Comparison of ENCODE assay signal across 1 cellular context in the genomic region with DNA sequence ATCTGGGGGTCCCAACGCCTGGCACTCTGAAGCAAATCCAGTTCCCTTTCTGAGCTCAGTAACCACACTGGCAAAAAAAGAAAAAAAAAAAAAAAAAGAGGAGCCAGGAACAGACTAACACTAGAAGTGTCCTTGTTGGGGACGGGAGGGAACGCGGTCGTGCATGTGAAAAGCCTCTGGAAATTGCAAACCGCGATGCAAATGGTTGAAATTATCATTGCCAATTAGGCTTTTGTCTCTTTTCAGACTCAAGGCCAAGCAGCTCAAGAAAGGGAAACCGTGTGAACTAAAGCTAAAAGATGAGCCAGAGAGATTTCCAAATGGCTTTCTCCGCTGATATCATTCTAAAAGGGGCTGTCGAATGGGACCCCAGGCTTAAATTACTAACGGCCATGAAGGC.
TF ChIP-seq lines count a peak whose summit lies in the region.

No MANE protein-coding gene starts in this region.

TF ChIP-seq in GM23338, 12 proteins besides CTCF, POLR2A, EP300 and RAD21:
- no peak for TF ChIP-seq EZH2 (IDR thresholded peaks at IDR 0.05; ENCODE audit: low read depth, unreplicated experiment)
- TF ChIP-seq POLR2AphosphoS5 (IDR thresholded peaks at IDR 0.05; ENCODE audit: low read depth): 0 out of 2 replicates have a peak, but pooled peaks have one; percentile 11
- no peak for TF ChIP-seq ETS1 (IDR thresholded peaks at IDR 0.05)
- no peak for TF ChIP-seq CREB1 (CRISPR knock-in tag; IDR thresholded peaks at IDR 0.05; ENCODE audit: low read depth)
- TF ChIP-seq EZH2phosphoT487 (IDR thresholded peaks at IDR 0.05; ENCODE audit: unreplicated experiment): no peak
- no peak for TF ChIP-seq ZNF331 (CRISPR knock-in tag; IDR thresholded peaks at IDR 0.05; ENCODE audit: low read depth)
- no peak for TF ChIP-seq ZNF462 (CRISPR knock-in tag; IDR thresholded peaks at IDR 0.05)
- TF ChIP-seq ZNF114 (CRISPR knock-in tag; IDR thresholded peaks at IDR 0.05): no peak
- TF ChIP-seq STAT1 (IDR thresholded peaks at IDR 0.05; ENCODE audit: unreplicated experiment): no peak
- TF ChIP-seq, protein P1, sequence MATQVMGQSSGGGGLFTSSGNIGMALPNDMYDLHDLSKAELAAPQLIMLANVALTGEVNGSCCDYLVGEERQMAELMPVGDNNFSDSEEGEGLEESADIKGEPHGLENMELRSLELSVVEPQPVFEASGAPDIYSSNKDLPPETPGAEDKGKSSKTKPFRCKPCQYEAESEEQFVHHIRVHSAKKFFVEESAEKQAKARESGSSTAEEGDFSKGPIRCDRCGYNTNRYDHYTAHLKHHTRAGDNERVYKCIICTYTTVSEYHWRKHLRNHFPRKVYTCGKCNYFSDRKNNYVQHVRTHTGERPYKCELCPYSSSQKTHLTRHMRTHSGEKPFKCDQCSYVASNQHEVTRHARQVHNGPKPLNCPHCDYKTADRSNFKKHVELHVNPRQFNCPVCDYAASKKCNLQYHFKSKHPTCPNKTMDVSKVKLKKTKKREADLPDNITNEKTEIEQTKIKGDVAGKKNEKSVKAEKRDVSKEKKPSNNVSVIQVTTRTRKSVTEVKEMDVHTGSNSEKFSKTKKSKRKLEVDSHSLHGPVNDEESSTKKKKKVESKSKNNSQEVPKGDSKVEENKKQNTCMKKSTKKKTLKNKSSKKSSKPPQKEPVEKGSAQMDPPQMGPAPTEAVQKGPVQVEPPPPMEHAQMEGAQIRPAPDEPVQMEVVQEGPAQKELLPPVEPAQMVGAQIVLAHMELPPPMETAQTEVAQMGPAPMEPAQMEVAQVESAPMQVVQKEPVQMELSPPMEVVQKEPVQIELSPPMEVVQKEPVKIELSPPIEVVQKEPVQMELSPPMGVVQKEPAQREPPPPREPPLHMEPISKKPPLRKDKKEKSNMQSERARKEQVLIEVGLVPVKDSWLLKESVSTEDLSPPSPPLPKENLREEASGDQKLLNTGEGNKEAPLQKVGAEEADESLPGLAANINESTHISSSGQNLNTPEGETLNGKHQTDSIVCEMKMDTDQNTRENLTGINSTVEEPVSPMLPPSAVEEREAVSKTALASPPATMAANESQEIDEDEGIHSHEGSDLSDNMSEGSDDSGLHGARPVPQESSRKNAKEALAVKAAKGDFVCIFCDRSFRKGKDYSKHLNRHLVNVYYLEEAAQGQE (IDR thresholded peaks at IDR 0.05; ENCODE audit: unreplicated experiment): no peak
- peak; percentile 20 for TF ChIP-seq NANOG (IDR thresholded peaks at IDR 0.05; ENCODE audit: borderline replicate concordance)
- no peak for TF ChIP-seq JUNB (IDR thresholded peaks at IDR 0.05; ENCODE audit: unreplicated experiment)
